Comparison of ENCODE assay signal across 10 cellular contexts in the genomic region with DNA sequence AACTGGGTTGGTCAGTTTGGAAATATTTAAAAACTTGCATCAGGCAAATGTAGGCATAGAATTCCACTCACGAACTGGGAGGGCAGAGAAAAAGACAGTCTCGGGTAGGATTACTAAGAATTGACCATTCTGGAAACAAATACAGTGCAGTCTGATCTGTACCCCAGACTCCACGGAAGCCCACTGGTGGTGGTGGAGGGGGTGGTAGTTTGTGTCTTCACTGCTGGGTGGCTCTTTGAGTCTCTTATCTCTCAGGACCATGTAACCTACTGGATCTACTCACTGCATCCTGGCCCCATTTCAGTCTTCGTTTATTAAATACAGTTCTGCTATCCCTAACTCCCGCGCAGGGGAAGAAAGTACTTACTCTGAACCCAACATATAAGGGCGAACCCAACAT. TPM values are rescaled to one million over a fixed set of nuclear protein-coding genes. Genes with fewer than 3 reads are reported as not detected.
A peak's percentile ranks its signal among the peaks of the same experiment; 100 is the strongest.
DNase-seq lines count a peak whose midpoint lies in the region; ATAC-seq and TF ChIP-seq lines count a peak whose summit lies in the region.
"Had no signal": no experiment of that assay in that cellular context is flagged by ENCODE, and none has a peak within 500 bp of the region (broad histone marks: within the 10 kb centered on the region; RNA-seq: fewer than 3 reads in every experiment).

No MANE protein-coding gene starts in this region.

- CTCF ChIA-PET in HEK293T (lab: Yijun Ruan, JAX) = interaction anchor here (0.8 to 2.9 kb wide), 8 partner anchors 11 to 73 kb away, joined by 3 to 23 read pairs (median 6); no protein-coding TSS in a partner anchor

- no peak overlapping the region for H2BK15ac ChIP-seq in mesenchymal stem cell (ENCODE audit: low read depth, poor library complexity, severe bottlenecking)

- peak overlapping the region; percentile 17 to 99 (median 88) for H3K27ac ChIP-seq in heart right ventricle
- no peak overlapping the region for H3K27ac ChIP-seq in mesenchymal stem cell (ENCODE audit: low read length, poor library complexity, severe bottlenecking)
- H3K27ac ChIP-seq in urinary bladder (ENCODE audit: low read depth) = no peak overlapping the region

- H4K8ac ChIP-seq in mesenchymal stem cell (ENCODE audit: low read length) = no peak overlapping the region

- H3K36me3 ChIP-seq in heart right ventricle = peaks cover 0 to 57% (median 19%) of the 10 kb centered on the region in 9 donors
- H3K36me3 ChIP-seq in mesenchymal stem cell (ENCODE audit: control insufficient read depth in 1 of 2, insufficient read depth in 2 of 2, low read depth in 1 of 2, low read length in 2 of 2) = peaks cover 29 to 54% of the 10 kb centered on the region in 2 experiments
- H3K36me3 ChIP-seq in urinary bladder (ENCODE audit: insufficient read depth) = peaks cover 1% of the 10 kb centered on the region

- no peak overlapping the region for H3K23ac ChIP-seq in mesenchymal stem cell (ENCODE audit: low read length in 2 of 2)

- H3K27me3 ChIP-seq in heart right ventricle (peaks cover 0 to 4% (median 0%) of the 10 kb centered on the region in 7 donors), mesenchymal stem cell (ENCODE audit: control insufficient read depth in 1 of 2, insufficient read depth in 1 of 2, low read length in 2 of 2) (no peaks in the 10 kb centered on the region)

- ATAC-seq in heart right ventricle (peak in 4 of 8 donors; percentile 1 to 33 (median 18)), Right ventricle myocardium inferior (no peak)

- H3K4me2 ChIP-seq in mesenchymal stem cell (ENCODE audit: low read length, poor library complexity, severe bottlenecking) = peak overlapping the region; percentile 94

- H3K9me3 ChIP-seq in heart right ventricle (no peaks in the 10 kb centered on the region), mesenchymal stem cell (ENCODE audit: control insufficient read depth, low read length) (no peaks in the 10 kb centered on the region)

- no peak overlapping the region for H3K4ac ChIP-seq in mesenchymal stem cell (ENCODE audit: low read depth in 1 of 2, low read length in 2 of 2)

- H3K18ac ChIP-seq in mesenchymal stem cell (ENCODE audit: low read depth in 1 of 2, low read length in 2 of 2) = no peak overlapping the region

- peak overlapping the region; percentile 34 to 77 (median 65) for H3K4me3 ChIP-seq in heart right ventricle
- peak overlapping the region; percentile 51 to 64 for H3K4me3 ChIP-seq in cardiac fibroblast (replicated peaks in 1 of 2; ENCODE audit: low read depth in 2 of 2, low read length in 2 of 2)
- peak overlapping the region; percentile 3 to 94 for H3K4me3 ChIP-seq in mesenchymal stem cell (ENCODE audit: insufficient read depth in 1 of 2, low read depth in 1 of 2, low read length in 2 of 2)
- peak overlapping the region; percentile 41 for H3K4me3 ChIP-seq in urinary bladder (ENCODE audit: low read depth, low read length)

- H3K79me1 ChIP-seq in mesenchymal stem cell (replicated peaks; ENCODE audit: low read length, poor library complexity, severe bottlenecking) = peaks cover 15% of the 10 kb centered on the region

- TF ChIP-seq CTCF in heart right ventricle (IDR thresholded peaks at IDR 0.05) = no peak
- no peak for TF ChIP-seq CTCF in cardiac fibroblast (IDR thresholded peaks at IDR 0.05; ENCODE audit: low read depth, low read length)

- 41 to 43% methylated on average over 7 of the region's 7 CpGs for WGBS in heart right ventricle, 2 donors
- WGBS in mesenchymal stem cell = 6% methylated on average over 7 of the region's 7 CpGs
- 32% methylated on average over 7 of the region's 7 CpGs for WGBS in urinary bladder

- no peak overlapping the region for H2BK5ac ChIP-seq in mesenchymal stem cell (ENCODE audit: low read depth, low read length, poor library complexity, severe bottlenecking)

- H3K14ac ChIP-seq in mesenchymal stem cell (ENCODE audit: low read length in 2 of 2) = no peak overlapping the region

- POLR2A ChIA-PET in HEK293T (lab: Yijun Ruan, JAX) = interaction anchor here (1.3 to 6.2 kb wide), 2 partner anchors 26 to 36 kb away, joined by 6 to 43 read pairs; no protein-coding TSS in a partner anchor

- peak overlapping the region; percentile 99 for H3K9ac ChIP-seq in mesenchymal stem cell (ENCODE audit: low read length)

- no peak overlapping the region for H2AK5ac ChIP-seq in mesenchymal stem cell (ENCODE audit: low read length, severe bottlenecking)

- H3K4me1 ChIP-seq in heart right ventricle = peaks cover 0 to 71% (median 3%) of the 10 kb centered on the region in 9 donors
- H3K4me1 ChIP-seq in mesenchymal stem cell (ENCODE audit: control insufficient read depth, insufficient read depth, low read depth, low read length) = no peaks in the 10 kb centered on the region
- no peaks in the 10 kb centered on the region for H3K4me1 ChIP-seq in urinary bladder (ENCODE audit: insufficient read depth)

- H2BK12ac ChIP-seq in mesenchymal stem cell (ENCODE audit: low read length in 2 of 2) = no peak overlapping the region

- no peak overlapping the region for H2BK120ac ChIP-seq in mesenchymal stem cell (ENCODE audit: low read depth, low read length)

- H2AFZ ChIP-seq in mesenchymal stem cell (ENCODE audit: low read depth, low read length) = no peak overlapping the region

- H4K91ac ChIP-seq in mesenchymal stem cell (ENCODE audit: low read length) = no peak overlapping the region

- intact Hi-C loops in heart right ventricle (cut with DNase I) = loop anchor here in 5 of 10 donors (1.0 to 10.0 kb wide), 5 partner anchors 61 to 79 kb away; no protein-coding TSS in a partner anchor
- intact Hi-C loops in Right ventricle myocardium inferior (cut with DNase I) = no loop called here

- no peak for DNase-seq in heart right ventricle
- DNase-seq in Right ventricle myocardium inferior (ENCODE audit: missing footprints) = no peak
- DNase-seq in cardiac fibroblast (ENCODE audit: low read depth in 2 of 2) = peak in 1 of 2 donors; percentile 21
- peak; percentile 30 for DNase-seq in mesenchymal stem cell
- no peak for DNase-seq in HEK293T (ENCODE audit: extremely low spot score)
- DNase-seq in NCI-H2029 (lab: John Stamatoyannopoulos, UW) = no peak
- no peak for DNase-seq in pons (ENCODE audit: low spot score)
- DNase-seq: activated gamma-delta T cell, DMS79 had no signal

TF ChIP-seq in HEK293T, 16 proteins besides CTCF, POLR2A, EP300 and RAD21:
- TF ChIP-seq SUZ12 (IDR thresholded peaks at IDR 0.05) (no peak), ARNT (IDR thresholded peaks at IDR 0.05) (no peak), TARDBP (IDR thresholded peaks at IDR 0.05) (no peak), SP1 (IDR thresholded peaks at IDR 0.05) (no peak), HDGF (IDR thresholded peaks at IDR 0.05; ENCODE audit: borderline replicate concordance) (no peak), PKNOX1 (IDR thresholded peaks at IDR 0.05) (no peak), BHLHE40 (IDR thresholded peaks at IDR 0.05; ENCODE audit: borderline replicate concordance) (no peak), CTBP1 (IDR thresholded peaks at IDR 0.05; ENCODE audit: borderline replicate concordance) (no peak), FOXA1 (IDR thresholded peaks at IDR 0.05) (no peak), FOXM1 (IDR thresholded peaks at IDR 0.05; ENCODE audit: borderline replicate concordance) (no peak), L3MBTL2 (conservative IDR thresholded peaks at IDR 0.05) (no peak), ELF4 (IDR thresholded peaks at IDR 0.05) (no peak), LEF1 (IDR thresholded peaks at IDR 0.05; ENCODE audit: borderline replicate concordance) (no peak), NFRKB (IDR thresholded peaks at IDR 0.05) (no peak), FOXK2 (IDR thresholded peaks at IDR 0.05) (no peak), ZNF384 (IDR thresholded peaks at IDR 0.05) (no peak)

RNA-seq across cellular contexts. Expression of gene SLC2A3, which starts 1.8 kb away (rescaled TPM):
- total RNA-seq in heart right ventricle (100 to 1,000 TPM in 1 of 10 donors, 10 to 100 TPM in 8, 1 to 10 TPM in 1; 9.1 to 109 (median 15.7) TPM), Right ventricle myocardium inferior (11.7 TPM), urinary bladder (76.9 TPM)
- polyA plus RNA-seq in heart right ventricle (1 to 10 TPM; 3.9 to 6.4 TPM), urinary bladder (21.7 TPM)
- 117 TPM for polyA plus RNA-seq in mesenchymal stem cell (2013, experiment 1 of 2)
- 119 TPM for polyA plus RNA-seq in mesenchymal stem cell (2013, experiment 2 of 2)

Comparison
In these comparisons a context has a peak if more than half of its experiments do, and no peak if none do; other contexts are left out.
1. H3K27ac ChIP-seq: peak in heart right ventricle (10 of 10); none in mesenchymal stem cell (single experiment) and urinary bladder (single experiment).
2. Peak in every context shown above with its lines, with median percentiles within 50 percentile points of each other: H3K4me3 ChIP-seq.